In genomic region chr4:174828845-174829701, GRCh38 we compare ENCODE assay signal across 9 cellular contexts. TPM values are rescaled to one million over a fixed set of nuclear protein-coding genes. Genes with fewer than 3 reads are reported as not detected.
DNase-seq lines count a peak whose midpoint lies in the region; ATAC-seq and TF ChIP-seq lines count a peak whose summit lies in the region.
"Had no signal": no experiment of that assay in that cellular context is flagged by ENCODE, and none has a peak within 500 bp of the region (broad histone marks: within the 10 kb centered on the region; RNA-seq: fewer than 3 reads in every experiment).

TSS of gene GLRA3 (minus strand) at chr4:174829247. CDS start at chr4:174828811, 436 bp downstream.

- TF ChIP-seq POLR2A in transverse colon (IDR thresholded peaks at IDR 0.05) = no peak

- WGBS in transverse colon (ENCODE audit: low coverage in 1 of 2), 2 donors = 6 to 11% methylated on average over 5 to 40 of the region's 40 CpGs

- ATAC-seq in GM19035 (IDR thresholded peaks at IDR 0.05; ENCODE audit: unreplicated experiment) (peak; percentile 72), left lung (peak; percentile 98)

- peak within 1 kb of the TSS; percentile 88 for H2AFZ ChIP-seq in OCI-LY3 (ENCODE audit: low read depth, low read length)

- POLR2A ChIA-PET in CD8-positive, alpha-beta memory T cell (lab: Charles Lee) = no interaction called here

- CTCF ChIA-PET in CD8-positive, alpha-beta memory T cell (lab: Charles Lee) = no interaction called here

- no peaks in the 10 kb centered on the region for H3K9me3 ChIP-seq in CD8-positive, alpha-beta memory T cell (ENCODE audit: low read length)
- H3K9me3 ChIP-seq in OCI-LY3 (ENCODE audit: insufficient read depth, low read length) (no peaks in the 10 kb centered on the region), left lung (no peaks in the 10 kb centered on the region), transverse colon (no peaks in the 10 kb centered on the region)

- H3K4me3 Mint-ChIP-seq in CD8-positive, alpha-beta memory T cell = peak within 1 kb of the TSS in 4 of 7 donors; percentile 20 to 71 (median 31)

- peak within 1 kb of the TSS; percentile 55 for H3K9ac ChIP-seq in OCI-LY3 (ENCODE audit: low read length)

- H3K4me3 ChIP-seq in CD8-positive, alpha-beta memory T cell (ENCODE audit: low read length) = no peak within 1 kb of the TSS
- H3K4me3 ChIP-seq in OCI-LY3 (ENCODE audit: low read length) = peak within 1 kb of the TSS; percentile 81
- peak within 1 kb of the TSS in 1 of 2 donors; percentile 25 for H3K4me3 ChIP-seq in cardiac fibroblast (replicated peaks in 1 of 2; ENCODE audit: low read depth in 2 of 2, low read length in 2 of 2)
- H3K4me3 ChIP-seq in left lung = peak within 1 kb of the TSS; percentile 7 to 24
- H3K4me3 ChIP-seq in transverse colon = peak within 1 kb of the TSS in 1 of 4 donors; percentile 22

- H3K27ac Mint-ChIP-seq in CD8-positive, alpha-beta memory T cell = no peak within 1 kb of the TSS

- H3K9me3 Mint-ChIP-seq in CD8-positive, alpha-beta memory T cell = peaks cover 0 to 25% (median 5%) of the 10 kb centered on the region in 5 donors

- in situ Hi-C loops in transverse colon (cut with MboI; ENCODE audit: low pct_ligation_motif_present in 1 of 4, low pct_unique_long_range_greater_than_20kb in 1 of 4, low sequenced_read_pairs in 3 of 4) = no loop called here

- peaks cover 4 to 5% (median 4%) of the 10 kb centered on the region in 3 donors for H3K4me1 Mint-ChIP-seq in CD8-positive, alpha-beta memory T cell

- TF ChIP-seq CTCF in OCI-LY3 (IDR thresholded peaks at IDR 0.05; ENCODE audit: low read depth, low read length) (peak; percentile 10; the same call in 1 of the 2 replicates), cardiac fibroblast (IDR thresholded peaks at IDR 0.05; ENCODE audit: low read depth, low read length) (no peak), left lung (IDR thresholded peaks at IDR 0.05) (no peak), transverse colon (IDR thresholded peaks at IDR 0.05) (no peak)

- intact Hi-C loops in left lung (cut with DNase I) (no loop called here), transverse colon (cut with DNase I; ENCODE audit: low total_unique reads) (no loop called here)

- peaks cover 0 to 2% (median 0%) of the 10 kb centered on the region in 3 donors for H3K36me3 Mint-ChIP-seq in CD8-positive, alpha-beta memory T cell

- H4K20me1 ChIP-seq in OCI-LY3 (ENCODE audit: insufficient read depth, low read length) = no peaks in the 10 kb centered on the region

- no peaks in the 10 kb centered on the region for H3K27me3 ChIP-seq in CD8-positive, alpha-beta memory T cell (ENCODE audit: insufficient read depth, low read length, poor library complexity, severe bottlenecking)
- H3K27me3 ChIP-seq in OCI-LY3 (ENCODE audit: low read depth, low read length) (no peaks in the 10 kb centered on the region), left lung (peaks cover 0 to 10% of the 10 kb centered on the region in 2 donors), transverse colon (peaks cover 9% of the 10 kb centered on the region)

- peaks cover 3 to 5% of the 10 kb centered on the region in 2 donors for H3K27me3 Mint-ChIP-seq in CD8-positive, alpha-beta memory T cell

- peak in 1 of 5 donors; percentile 1 for DNase-seq in CD8-positive, alpha-beta memory T cell
- DNase-seq in HK-2 (ENCODE audit: unreplicated experiment) = peak; percentile 71
- DNase-seq in cardiac fibroblast (ENCODE audit: low read depth in 2 of 2) = peak; percentile 23 to 35
- DNase-seq in left lung = peak; percentile 67 to 83
- DNase-seq in transverse colon = peak; percentile 15
- no peak for DNase-seq in H4 (ENCODE audit: low spot score)

- H3K79me2 ChIP-seq in OCI-LY3 (ENCODE audit: low read length) = no peaks in the 10 kb centered on the region

- TF ChIP-seq EP300 in transverse colon (IDR thresholded peaks at IDR 0.05; ENCODE audit: low read depth) = no peak

- H3K27ac ChIP-seq in CD8-positive, alpha-beta memory T cell (ENCODE audit: low read depth, low read length) = no peak within 1 kb of the TSS
- H3K27ac ChIP-seq in OCI-LY3 (ENCODE audit: low read length) (peak within 1 kb of the TSS; percentile 33), left lung (no peak within 1 kb of the TSS), transverse colon (no peak within 1 kb of the TSS)
- H3K27ac ChIP-seq: neutrophil had no signal

- no peaks in the 10 kb centered on the region for H3K36me3 ChIP-seq in CD8-positive, alpha-beta memory T cell (ENCODE audit: insufficient read depth, low read length)
- no peaks in the 10 kb centered on the region for H3K36me3 ChIP-seq in OCI-LY3 (replicated peaks; ENCODE audit: low read depth, low read length)
- no peaks in the 10 kb centered on the region for H3K36me3 ChIP-seq in left lung
- H3K36me3 ChIP-seq in transverse colon = no peaks in the 10 kb centered on the region
- H3K36me3 ChIP-seq: neutrophil had no signal

- H3K4me2 ChIP-seq in OCI-LY3 (ENCODE audit: low read length) = peak within 1 kb of the TSS; percentile 93

- no peaks in the 10 kb centered on the region for H3K4me1 ChIP-seq in CD8-positive, alpha-beta memory T cell (ENCODE audit: insufficient read depth, low read length)
- peaks cover 8% of the 10 kb centered on the region for H3K4me1 ChIP-seq in OCI-LY3 (ENCODE audit: low read length)
- H3K4me1 ChIP-seq in left lung = no peaks in the 10 kb centered on the region
- H3K4me1 ChIP-seq in transverse colon = peaks cover 0 to 4% (median 0%) of the 10 kb centered on the region in 4 donors

RNA-seq across cellular contexts. Expression of gene GLRA3, which starts in this region (rescaled TPM):
- not detected for total RNA-seq in CD8-positive, alpha-beta memory T cell
- polyA plus RNA-seq in CD8-positive, alpha-beta memory T cell = not detected
- total RNA-seq in left lung = under 1 TPM in 1 of 2 donors, not detected in 1; 0.03 TPM
- total RNA-seq in transverse colon = not detected
- total RNA-seq in H4 (2014; rRNA removed; shearing (Covaris generic)) = not detected in 2 replicates

Comparison
In these comparisons a context has a peak if more than half of its experiments do, and no peak if none do; other contexts are left out.
1. Peak in DNase-seq, ATAC-seq and H3K4me3 ChIP-seq in left lung; RNA of the gene not detected or under 1 TPM.
2. Peak in DNase-seq in transverse colon; RNA of the gene not detected or under 1 TPM.